8 cellular contexts compared by ENCODE assay signal in the genomic region with DNA sequence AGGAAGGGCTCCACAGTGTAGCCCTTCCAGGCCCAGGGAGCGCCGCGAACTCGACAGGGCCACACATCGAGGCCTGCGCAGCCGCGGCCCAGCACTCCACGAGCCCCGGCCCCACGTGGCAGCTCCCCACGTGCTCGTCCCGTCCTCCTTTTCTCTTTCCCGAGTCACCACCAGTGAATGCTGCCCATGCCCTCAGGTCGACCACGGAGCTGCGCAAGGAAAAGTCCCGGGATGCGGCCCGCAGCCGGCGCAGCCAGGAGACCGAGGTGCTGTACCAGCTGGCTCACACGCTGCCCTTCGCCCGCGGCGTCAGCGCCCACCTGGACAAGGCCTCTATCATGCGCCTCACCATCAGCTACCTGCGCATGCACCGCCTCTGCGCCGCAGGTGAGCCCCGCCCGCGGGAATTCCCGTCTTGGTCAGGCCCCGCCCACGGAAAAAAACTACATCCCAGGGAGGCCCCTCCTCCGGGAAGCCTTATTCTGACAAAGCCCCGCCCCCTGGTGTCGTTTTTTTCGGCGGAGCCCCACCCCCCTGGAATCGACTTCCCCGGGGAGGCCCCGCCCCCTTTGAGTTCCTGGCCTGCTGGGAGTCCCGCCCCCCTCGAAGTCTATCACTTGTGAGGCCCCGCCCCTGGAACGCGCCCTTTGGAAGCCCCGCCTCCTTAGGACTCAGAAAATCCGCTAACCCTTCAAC. TPM values are rescaled to one million over a fixed set of nuclear protein-coding genes. Genes with fewer than 3 reads are reported as not detected.
DNase-seq lines count a peak whose midpoint lies in the region; ATAC-seq and TF ChIP-seq lines count a peak whose summit lies in the region.

No MANE protein-coding gene starts in this region.

- WGBS in hepatocyte (ENCODE audit: low lambda C conversion rate, missing lambda C conversion rate): 40% methylated on average over 54 of the region's 56 CpGs
- WGBS in psoas muscle, 3 donors: 55 to 60% (median 59%) methylated on average over 44 to 56 of the region's 56 CpGs

- no peaks in the 10 kb centered on the region for H3K9me3 ChIP-seq in hepatocyte (ENCODE audit: low read depth)
- H3K9me3 ChIP-seq in psoas muscle: no peaks in the 10 kb centered on the region

- H4K20me1 ChIP-seq in hepatocyte (ENCODE audit: insufficient read depth, poor library complexity, severe bottlenecking): no peaks in the 10 kb centered on the region

- TF ChIP-seq CTCF in hepatocyte (IDR thresholded peaks at IDR 0.05; ENCODE audit: poor library complexity) (no peak), psoas muscle (IDR thresholded peaks at IDR 0.05) (no peak)

- H3K79me2 ChIP-seq in hepatocyte: peaks cover 49% of the 10 kb centered on the region

- H3K4me1 ChIP-seq in hepatocyte (ENCODE audit: insufficient read depth) (peaks cover 44% of the 10 kb centered on the region), psoas muscle (no peaks in the 10 kb centered on the region)

- H3K4me3 ChIP-seq in hepatocyte: no peak overlapping the region
- no peak overlapping the region for H3K4me3 ChIP-seq in psoas muscle

- peak overlapping the region; percentile 54 for H3K4me2 ChIP-seq in hepatocyte

- peak; percentile 11 for DNase-seq in HCEC 1CT
- DNase-seq in amniotic epithelial cell (ENCODE audit: low read depth): peak; percentile 82
- DNase-seq in hepatocyte (ENCODE audit: low spot score): peak; percentile 86
- peak; percentile 55 to 73 for DNase-seq in psoas muscle
- no peak for DNase-seq in foreskin melanocyte
- no peak for DNase-seq in NCI-H82 treated with DMSO at 0.1 percent for 48 hours (lab: John Stamatoyannopoulos, UW; ENCODE audit: unreplicated experiment)

- no peaks in the 10 kb centered on the region for H3K9me2 ChIP-seq in hepatocyte (replicated peaks; ENCODE audit: insufficient read depth)

- peak overlapping the region; percentile 99 for H3K27ac ChIP-seq in hepatocyte
- no peak overlapping the region for H3K27ac ChIP-seq in psoas muscle

- intact Hi-C loops in psoas muscle (cut with DNase I): no loop called here

- no peak overlapping the region for H2AFZ ChIP-seq in hepatocyte

- H3K36me3 ChIP-seq in hepatocyte (replicated peaks; ENCODE audit: insufficient read depth, low read depth) (peaks cover 5% of the 10 kb centered on the region), psoas muscle (ENCODE audit: insufficient read depth in 1 of 2, low read depth in 1 of 2) (peaks cover 0 to 3% of the 10 kb centered on the region in 2 donors)

- no peak for ATAC-seq in psoas muscle
- no peak for ATAC-seq in HG03159 (IDR thresholded peaks at IDR 0.05; ENCODE audit: unreplicated experiment)
- ATAC-seq in HG03354 (IDR thresholded peaks at IDR 0.05; ENCODE audit: poor library complexity, severe bottlenecking, unreplicated experiment): no peak

- no peaks in the 10 kb centered on the region for H3K27me3 ChIP-seq in hepatocyte
- H3K27me3 ChIP-seq in psoas muscle (ENCODE audit: insufficient read depth in 3 of 3, low read length in 2 of 3): peaks cover 0 to 25% (median 2%) of the 10 kb centered on the region in 3 donors

RNA-seq across cellular contexts. Expression of gene HIF3A, which starts 7.0 kb away (rescaled TPM):
- total RNA-seq in hepatocyte (54.6 and 56.8 TPM in 2 replicates), psoas muscle (10 to 100 TPM in 3 of 4 donors, 1 to 10 TPM in 1; 1.6 to 20.4 (median 11.7) TPM)
- polyA plus RNA-seq in hepatocyte (145 and 149 TPM in 2 replicates), psoas muscle (10 to 100 TPM in 1 of 3 donors, 1 to 10 TPM in 2; 5.3 to 12.1 (median 9.0) TPM)

RNA-seq across cellular contexts. Expression of gene PPP5C, which starts 43.0 kb away (rescaled TPM):
- total RNA-seq in hepatocyte (48.6 and 51.2 TPM in 2 replicates), psoas muscle (10 to 100 TPM; 47.7 to 69.4 (median 53.6) TPM)
- polyA plus RNA-seq in hepatocyte (67.6 and 68.8 TPM in 2 replicates), psoas muscle (10 to 100 TPM; 39.7 to 73.6 (median 51.7) TPM)

Comparison
In these comparisons a context has a peak if more than half of its experiments do, and no peak if none do; other contexts are left out.
1. DNase-seq: peak in HCEC 1CT (single experiment), amniotic epithelial cell (single experiment), hepatocyte (single experiment) and psoas muscle (2 of 2); none in foreskin melanocyte (single experiment) and NCI-H82 treated with DMSO at 0.1 percent for 48 hours (single experiment).